In genomic region chr9:9920425-9920824, GRCh38 we compare ENCODE assay signal across 19 cellular contexts.
DNase-seq lines count a peak whose midpoint lies in the region; ATAC-seq, FAIRE-seq and TF ChIP-seq lines count a peak whose summit lies in the region.
"Had no signal": no experiment of that assay in that cellular context is flagged by ENCODE, and none has a peak within 500 bp of the region (broad histone marks: within the 10 kb centered on the region; RNA-seq: fewer than 3 reads in every experiment).

No MANE protein-coding gene starts in this region.

- TF ChIP-seq CTCF in GM12875 (IDR thresholded peaks at IDR 0.05; ENCODE audit: borderline replicate concordance, insufficient read depth, low read depth, low read length) (peak; percentile 20; the same call in 1 of the 2 replicates), mammary epithelial cell (conservative IDR thresholded peaks at IDR 0.05 in 1 of 2, IDR thresholded peaks at IDR 0.05 in 1 of 2; ENCODE audit: extremely low read depth in 1 of 2, insufficient read depth in 1 of 2, low read depth in 1 of 2, low read length in 2 of 2) (peak; percentile 19 to 37)

- H3K27me3 ChIP-seq in mammary epithelial cell (ENCODE audit: insufficient read depth, low read length) = no peaks in the 10 kb centered on the region
- H3K27me3 ChIP-seq: left lung, sigmoid colon had no signal

- no peaks in the 10 kb centered on the region for H3K36me3 ChIP-seq in mammary epithelial cell (ENCODE audit: insufficient read depth, low read length)
- H3K36me3 ChIP-seq: left lung, sigmoid colon had no signal

- 3% methylated on average over 3 of the region's 3 CpGs for WGBS in mammary epithelial cell (ENCODE audit: low coverage, missing lambda C conversion rate)

- H3K9me3 ChIP-seq in mammary epithelial cell (replicated peaks; ENCODE audit: insufficient read depth, low read length) = no peaks in the 10 kb centered on the region

- dilution Hi-C loops in mammary epithelial cell (cut with HindIII; ENCODE audit: low sequenced_read_pairs) = no loop called here

- no peaks in the 10 kb centered on the region for H4K20me1 ChIP-seq in mammary epithelial cell (ENCODE audit: insufficient read depth, low read length)

- CTCF ChIA-PET in mammary epithelial cell (lab: Charles Lee; ENCODE audit: low non-redundant PET) = interaction anchor here (0.6 kb wide), 1 partner anchor 22 kb away, joined by 3 read pairs; no protein-coding TSS in a partner anchor

- no peak for FAIRE-seq in GM12892 (lab: Jason Lieb, UNC)

- H3K27ac ChIP-seq in mammary epithelial cell (ENCODE audit: insufficient read depth, low read depth, low read length) = no peak overlapping the region
- H3K27ac ChIP-seq: left lung, sigmoid colon had no signal

- no peak overlapping the region for H3K4me2 ChIP-seq in mammary epithelial cell (ENCODE audit: insufficient read depth, low read depth, low read length)

- no peak for TF ChIP-seq POLR2A in GM12892 (IDR thresholded peaks at IDR 0.05; ENCODE audit: low read depth, low read length)

- no peaks in the 10 kb centered on the region for H3K4me1 ChIP-seq in mammary epithelial cell (ENCODE audit: insufficient read depth, low read length)
- H3K4me1 ChIP-seq: left lung, sigmoid colon had no signal

- BruUV-seq in mammary epithelial cell (replicated peaks; lab: Mats Ljungman, UMichigan) = no TSS peak

- peak; percentile 54 for DNase-seq in NCI-H774 (lab: John Stamatoyannopoulos, UW)
- no peak for DNase-seq in mammary epithelial cell
- DNase-seq in occipital lobe (lab: John Stamatoyannopoulos, UW) = peak; percentile 1
- no peak for DNase-seq in stimulated activated naive CD8-positive, alpha-beta T cell treated with anti-CD3 and anti-CD28 coated beads, Interleukin-15, Interleukin-2, amounts not matched to agents 100 U/mL and 50 U/mL, for 24 hours
- DNase-seq in GM12892 (ENCODE audit: insufficient read length) = no peak
- DNase-seq: activated CD4-positive, CD25-positive, alpha-beta regulatory T cell treated with anti-CD3 and anti-CD28 coated beads, Interleukin-2, amount 50 U/mL, for 72 hours; CD4-positive, CD25-positive, alpha-beta regulatory T cell; GDM1; HCEC 1CT; hippocampal formation; KBM-7; left lung; NCI-H187 treated with DMSO at 0.1 percent for 48 hours; PC-3; sigmoid colon; stimulated activated naive B cell treated with anti-CD40 and anti-IgM and Interleukin-4, amounts not matched to agents 10 μg/mL and 1 μg/mL and 100 μg/mL, for 72 hours had no signal

- H3K79me2 ChIP-seq in mammary epithelial cell (ENCODE audit: insufficient read depth, low read length) = no peaks in the 10 kb centered on the region

- no peak overlapping the region for H3K9ac ChIP-seq in mammary epithelial cell (ENCODE audit: insufficient read depth, low read length)

- in situ Hi-C loops in mammary epithelial cell (cut with MboI; ENCODE audit: low sequenced_read_pairs in 2 of 2) = loop anchor here in 1 of 2 donors (25.0 kb wide), 1 partner anchor 308 kb away; no protein-coding TSS in a partner anchor

- no peak for ATAC-seq in stimulated activated naive CD8-positive, alpha-beta T cell treated with anti-CD3 and anti-CD28 coated beads, Interleukin-15, Interleukin-2, amounts not matched to agents 100 U/mL and 50 U/mL, for 24 hours
- ATAC-seq in GM19324 (IDR thresholded peaks at IDR 0.05; ENCODE audit: low FRiP score, unreplicated experiment) = no peak
- ATAC-seq: left lung; natural killer cell treated with Interleukin-12 subunit alpha and Interleukin-12 subunit beta and Interleukin-15 and Interleukin-18, amount 100 ng/mL, for 72 hours; PC-3; stimulated activated naive B cell treated with anti-CD40 and anti-IgM and Interleukin-4, amounts not matched to agents 10 μg/mL and 1 μg/mL and 100 μg/mL, for 72 hours had no signal

- intact Hi-C loops in mammary epithelial cell (cut with micrococcal nuclease) = no loop called here

- no peak overlapping the region for H2AFZ ChIP-seq in mammary epithelial cell (ENCODE audit: low read depth, low read length)

- no peak overlapping the region for H3K4me3 ChIP-seq in GM12875 (ENCODE audit: low read depth, low read length)
- H3K4me3 ChIP-seq in mammary epithelial cell (replicated peaks in 1 of 3; ENCODE audit: insufficient read depth in 1 of 3, low read depth in 2 of 3, low read length in 3 of 3) = no peak overlapping the region
- H3K4me3 ChIP-seq: left lung, sigmoid colon had no signal

Comparison
In these comparisons a context has a peak if more than half of its experiments do, and no peak if none do; other contexts are left out.
1. DNase-seq: peak in NCI-H774 (single experiment) and occipital lobe (single experiment); none in mammary epithelial cell (single experiment), stimulated activated naive CD8-positive, alpha-beta T cell treated with anti-CD3 and anti-CD28 coated beads, Interleukin-15, Interleukin-2, amounts not matched to agents 100 U/mL and 50 U/mL, for 24 hours (single experiment) and GM12892 (single experiment).